5 cellular contexts compared by ENCODE assay signal in genomic region chr7:113592924-113593323, GRCh38.
A peak's percentile ranks its signal among the peaks of the same experiment; 100 is the strongest.
DNase-seq lines count a peak whose midpoint lies in the region; ATAC-seq, FAIRE-seq and TF ChIP-seq lines count a peak whose summit lies in the region.
"Not testable (repeated sequence)": the region's sequence is repeated elsewhere in the genome, so short reads cannot be mapped to it uniquely, and the experiment has no call there.

No MANE protein-coding gene starts in this region.

- WGBS in HUES64: 51% methylated on average over 6 of the region's 8 CpGs
- WGBS in K562 (ENCODE audit: insufficient coverage, low coverage, missing lambda C conversion rate): 0% methylated on average over 7 of the region's 8 CpGs

- not testable (repeated sequence) for TF ChIP-seq CTCF in GM23338 (conservative IDR thresholded peaks at IDR 0.05; ENCODE audit: low read depth in 2 of 2); K562 (IDR thresholded peaks at IDR 0.05 in 2 of 3, conservative IDR thresholded peaks at IDR 0.05 in 1 of 3; ENCODE audit: insufficient read depth in 2 of 3, low read depth in 1 of 3, low read length in 3 of 3); endothelial cell (IDR thresholded peaks at IDR 0.05; ENCODE audit: unreplicated experiment)

- not testable (repeated sequence) for TF ChIP-seq RAD21 in K562 (CRISPR knock-in tag; conservative IDR thresholded peaks at IDR 0.05 in 1 of 2, IDR thresholded peaks at IDR 0.05 in 1 of 2)

- not testable (repeated sequence) for H3K9me1 ChIP-seq in K562 (ENCODE audit: control insufficient read depth, insufficient read depth, low read length)

- not testable (repeated sequence) for H3K36me3 Mint-ChIP-seq in GM23338 (ENCODE audit: low read depth); endothelial cell (ENCODE audit: low read depth, unreplicated experiment)

- BruUV-seq in K562 (replicated peaks; lab: Mats Ljungman, UMichigan): not testable (repeated sequence)

- not testable (repeated sequence) for H3K27ac Mint-ChIP-seq in GM23338; endothelial cell (ENCODE audit: unreplicated experiment)

- FAIRE-seq in K562 (lab: Jason Lieb, UNC): not testable (repeated sequence)

- H3K9me2 ChIP-seq in GM23338 (ENCODE audit: insufficient read depth): not testable (repeated sequence)

- not testable (repeated sequence) for H4K20me1 ChIP-seq in GM23338 (replicated peaks; ENCODE audit: insufficient read depth); K562 (replicated peaks; ENCODE audit: control insufficient read depth, insufficient read depth, low read length)

- POLR2A ChIA-PET in K562 (lab: Yijun Ruan, JAX): interaction anchor here (1.0 to 1.7 kb wide), 2 partner anchors 8 to 43 kb away, joined by 3 to 5 read pairs; no protein-coding TSS in a partner anchor

- H3K4me1 ChIP-seq in GM23338 (ENCODE audit: insufficient read depth); HUES64 (ENCODE audit: insufficient read depth, low read length); K562 (replicated peaks in 1 of 2; ENCODE audit: control insufficient read depth in 2 of 2, insufficient read depth in 2 of 2, low read length in 2 of 2); neuron (ENCODE audit: insufficient read depth, low read length): not testable (repeated sequence)

- in situ Hi-C loops in K562 (cut with MboI): not testable (repeated sequence)

- peaks cover 29% of the 10 kb centered on the region; the same call in 1 of the 2 replicates for H3K9me3 ChIP-seq in HUES64 (ENCODE audit: insufficient read depth, low read depth, low read length)
- H3K9me3 ChIP-seq in K562 (replicated peaks; ENCODE audit: control insufficient read depth, insufficient read depth, low read depth, low read length); neuron (ENCODE audit: low read length): not testable (repeated sequence)

- CTCF ChIA-PET in K562 (lab: Yijun Ruan, JAX; ENCODE audit: low intra/inter-chr PET ratio): not testable (repeated sequence)

- not testable (repeated sequence) for TF ChIP-seq POLR2A in K562 (conservative IDR thresholded peaks at IDR 0.05)

- H3K36me3 ChIP-seq in GM23338 (ENCODE audit: insufficient read depth); HUES64 (ENCODE audit: insufficient read depth, low read length); K562 (ENCODE audit: control insufficient read depth, insufficient read depth, low read length); neuron (ENCODE audit: insufficient read depth, low read length): not testable (repeated sequence)

- 0 out of 2 replicates have a peak overlapping the region, but pooled peaks have one; percentile 59 for H2AFZ ChIP-seq in GM23338
- not testable (repeated sequence) for H2AFZ ChIP-seq in K562 (ENCODE audit: low read depth, low read length); neuron (ENCODE audit: low read depth, low read length)

- H3F3A ChIP-seq in GM23338 (replicated peaks; ENCODE audit: low read depth): not testable (repeated sequence)

- H3K4me3 Mint-ChIP-seq in GM23338 (peak overlapping the region; percentile 53; the same call in 1 of the 3 replicates), endothelial cell (ENCODE audit: unreplicated experiment) (peak overlapping the region; percentile 72)

- H3K79me2 ChIP-seq in GM23338 (replicated peaks; ENCODE audit: insufficient read depth); K562 (ENCODE audit: control insufficient read depth, insufficient read depth, low read length): not testable (repeated sequence)

- not testable (repeated sequence) for ATAC-seq in GM23338
- ATAC-seq in K562: peak; percentile 77

- not testable (repeated sequence) for DNase-seq in GM23338 (ENCODE audit: low spot score); K562 (ENCODE audit: extremely low read depth in 1 of 4, low spot score in 3 of 4); endothelial cell (ENCODE audit: low spot score)

- H3K9ac ChIP-seq in HUES64 (ENCODE audit: low read depth, low read length); K562 (ENCODE audit: insufficient read depth in 1 of 2, low read depth in 2 of 2, low read length in 2 of 2): not testable (repeated sequence)

- not testable (repeated sequence) for H3K27ac ChIP-seq in GM23338 (ENCODE audit: low read depth); HUES64 (ENCODE audit: low read depth, low read length); K562 (ENCODE audit: extremely low read depth, low read depth, low read length)

- intact Hi-C loops in K562 (cut with micrococcal nuclease): not testable (repeated sequence)

- H3K27me3 ChIP-seq in GM23338 (ENCODE audit: insufficient read depth); HUES64 (ENCODE audit: insufficient read depth, low read length); K562 (ENCODE audit: control insufficient read depth in 2 of 2, insufficient read depth in 2 of 2, low read length in 2 of 2); neuron (ENCODE audit: insufficient read depth, low read length): not testable (repeated sequence)

- not testable (repeated sequence) for H3K4me2 ChIP-seq in GM23338; K562 (ENCODE audit: insufficient read depth, low read length)

- not testable (repeated sequence) for H3K9me3 Mint-ChIP-seq in GM23338; endothelial cell (ENCODE audit: unreplicated experiment)

- H3K4me3 ChIP-seq in GM23338 (peak overlapping the region; percentile 40; the same call in 1 of the 2 replicates), HUES64 (ENCODE audit: low read length) (peak overlapping the region; percentile 13; the same call in 1 of the 2 replicates), K562 (peak overlapping the region; percentile 28), neuron (ENCODE audit: low read length) (peak overlapping the region; percentile 36)

- H3K27me3 Mint-ChIP-seq in GM23338 (ENCODE audit: insufficient read depth, low read depth, poor library complexity); endothelial cell (ENCODE audit: unreplicated experiment): not testable (repeated sequence)

- not testable (repeated sequence) for H3K4me1 Mint-ChIP-seq in GM23338; endothelial cell (ENCODE audit: unreplicated experiment)

- TF ChIP-seq EP300 in K562 (IDR thresholded peaks at IDR 0.05; ENCODE audit: low read length): not testable (repeated sequence)

TF ChIP-seq in K562, 482 proteins besides CTCF, POLR2A, EP300 and RAD21:
- peak; percentile 77 for TF ChIP-seq ZNF740 (CRISPR knock-in tag; IDR thresholded peaks at IDR 0.05)
- TF ChIP-seq ZNF740 (tag; IDR thresholded peaks at IDR 0.05): not testable (repeated sequence)
